Comparison of ENCODE assay signal across 29 cellular contexts in genomic region chr6:147035891-147036290, GRCh38.
"Had no signal": no experiment of that assay in that cellular context is flagged by ENCODE, and none has a peak within 500 bp of the region (broad histone marks: within the 10 kb centered on the region; RNA-seq: fewer than 3 reads in every experiment).

No MANE protein-coding gene starts in this region.

- H3K4me1 ChIP-seq: body of pancreas, colonic mucosa, esophagus squamous epithelium, gastrocnemius medialis, heart left ventricle had no signal

- H3K9me3 Mint-ChIP-seq: activated CD4-positive, alpha-beta memory T cell treated with anti-CD3 and anti-CD28 coated beads for 36 hours; activated naive CD4-positive, alpha-beta T cell treated with anti-CD3 and anti-CD28 coated beads, Interleukin-2, amount 10 ng/mL, durations not matched to agents 7 days and 5 days; activated naive CD4-positive, alpha-beta T cell treated with anti-CD3 and anti-CD28 coated beads, Interleukin-2, amount 50 U/mL, for 72 hours; activated naive CD8-positive, alpha-beta T cell treated with anti-CD3 and anti-CD28 coated beads, Interleukin-2, amount 10 ng/mL, durations not matched to agents 7 days and 5 days; activated T-helper 1 cell treated with anti-CD3 and anti-CD28 coated beads, Interleukin-12 subunit alpha, Interleukin-12 subunit beta, Interleukin-2, Interleukin-4 antibody, amounts not matched to agents 30 ng/mL and 10 ng/mL and 1 ng/mL, durations not matched to agents 14 hours and 24 hours and 36 hours; activated T-helper 2 cell treated with anti-CD3 and anti-CD28 coated beads, Interferon-gamma antibody, Interleukin-2, Interleukin-4, amounts not matched to agents 10 μg/mL and 5 μg/mL and 100 μg/mL, durations not matched to agents 14 hours and 24 hours and 36 hours had no signal

- DNase-seq: activated CD4-positive, alpha-beta memory T cell treated with anti-CD3 and anti-CD28 coated beads for 36 hours; activated CD4-positive, alpha-beta T cell treated with anti-CD3 and anti-CD28 coated beads for 36 hours; activated CD4-positive, alpha-beta T cell treated with anti-CD3 and anti-CD28 coated beads, Interleukin-2, amount 10 ng/mL, durations not matched to agents 24 days and 14 days; activated CD4-positive, CD25-positive, alpha-beta regulatory T cell; activated CD4-positive, CD25-positive, alpha-beta regulatory T cell treated with anti-CD3 and anti-CD28 coated beads, Interleukin-2, amount 50 U/mL, for 72 hours; activated CD8-positive, alpha-beta memory T cell treated with anti-CD3 and anti-CD28 coated beads, Interleukin-2, amount 10 ng/mL, durations not matched to agents 7 days and 5 days; activated CD8-positive, alpha-beta memory T cell treated with anti-CD3 and anti-CD28 coated beads, Interleukin-2, amount 50 U/mL, for 4 hours; activated CD8-positive, alpha-beta T cell treated with anti-CD3 and anti-CD28 coated beads, Interleukin-2, amount 10 ng/mL, durations not matched to agents 7 days and 5 days; activated effector memory CD4-positive, alpha-beta T cell treated with anti-CD3 and anti-CD28 coated beads, Interleukin-2, amount 50 U/mL, for 16 hours; activated naive CD4-positive, alpha-beta T cell treated with anti-CD3 and anti-CD28 coated beads, Interleukin-2, amount 10 ng/mL, durations not matched to agents 7 days and 5 days; activated naive CD8-positive, alpha-beta T cell treated with anti-CD3 and anti-CD28 coated beads, Interleukin-2, amount 10 ng/mL, durations not matched to agents 7 days and 5 days; activated T-cell treated with anti-CD3 and anti-CD28 coated beads, Interleukin-2, amount 50 U/mL, for 1 hour; activated T-cell treated with anti-CD3 and anti-CD28 coated beads, Interleukin-2, amount 50 U/mL, for 48 hours; amygdala; aorta; body of pancreas; caudate nucleus; colonic mucosa; effector CD8-positive, alpha-beta T cell; esophagus squamous epithelium; foreskin fibroblast; gastrocnemius medialis; glutamatergic neuron; heart left ventricle; T-helper 2 cell had no signal

- H3K4me3 ChIP-seq: body of pancreas, colonic mucosa, esophagus squamous epithelium, gastrocnemius medialis, heart left ventricle had no signal

- H3K27me3 Mint-ChIP-seq: activated CD4-positive, alpha-beta memory T cell treated with anti-CD3 and anti-CD28 coated beads for 36 hours; activated CD4-positive, alpha-beta T cell treated with anti-CD3 and anti-CD28 coated beads for 36 hours; activated CD4-positive, alpha-beta T cell treated with anti-CD3 and anti-CD28 coated beads, Interleukin-2, amount 10 ng/mL, durations not matched to agents 24 days and 14 days; activated CD8-positive, alpha-beta memory T cell treated with anti-CD3 and anti-CD28 coated beads, Interleukin-2, amount 10 ng/mL, durations not matched to agents 7 days and 5 days; activated naive CD4-positive, alpha-beta T cell treated with anti-CD3 and anti-CD28 coated beads, Interleukin-2, amount 10 ng/mL, durations not matched to agents 7 days and 5 days; activated naive CD8-positive, alpha-beta T cell treated with anti-CD3 and anti-CD28 coated beads, Interleukin-2, amount 10 ng/mL, durations not matched to agents 7 days and 5 days had no signal

- H3K36me3 Mint-ChIP-seq: activated CD4-positive, alpha-beta memory T cell treated with anti-CD3 and anti-CD28 coated beads for 36 hours; activated CD8-positive, alpha-beta memory T cell treated with anti-CD3 and anti-CD28 coated beads, Interleukin-2, amount 10 ng/mL, durations not matched to agents 7 days and 5 days; activated naive CD4-positive, alpha-beta T cell treated with anti-CD3 and anti-CD28 coated beads, Interleukin-2, amount 10 ng/mL, durations not matched to agents 7 days and 5 days; activated naive CD4-positive, alpha-beta T cell treated with anti-CD3 and anti-CD28 coated beads, Interleukin-2, amount 50 U/mL, for 72 hours; activated naive CD8-positive, alpha-beta T cell treated with anti-CD3 and anti-CD28 coated beads, Interleukin-2, amount 10 ng/mL, durations not matched to agents 7 days and 5 days had no signal

- H3K36me3 ChIP-seq: colonic mucosa, esophagus squamous epithelium, gastrocnemius medialis, heart left ventricle had no signal

- ATAC-seq: activated CD4-positive, alpha-beta T cell treated with anti-CD3 and anti-CD28 coated beads for 36 hours; activated CD8-positive, alpha-beta memory T cell treated with anti-CD3 and anti-CD28 coated beads, Interleukin-2, amount 10 ng/mL, durations not matched to agents 7 days and 5 days; activated CD8-positive, alpha-beta T cell treated with anti-CD3 and anti-CD28 coated beads, Interleukin-2, amount 10 ng/mL, durations not matched to agents 7 days and 5 days; activated naive CD4-positive, alpha-beta T cell treated with anti-CD3 and anti-CD28 coated beads, Interleukin-2, amount 50 U/mL, for 72 hours; body of pancreas; gastrocnemius medialis; heart left ventricle had no signal

- H3K27me3 ChIP-seq: body of pancreas, colonic mucosa, esophagus squamous epithelium, gastrocnemius medialis, heart left ventricle had no signal

- H3K27ac Mint-ChIP-seq: activated CD4-positive, alpha-beta memory T cell treated with anti-CD3 and anti-CD28 coated beads for 36 hours; activated CD4-positive, alpha-beta T cell treated with anti-CD3 and anti-CD28 coated beads for 36 hours; activated CD4-positive, alpha-beta T cell treated with anti-CD3 and anti-CD28 coated beads, Interleukin-2, amount 10 ng/mL, durations not matched to agents 24 days and 14 days; activated CD8-positive, alpha-beta memory T cell treated with anti-CD3 and anti-CD28 coated beads, Interleukin-2, amount 10 ng/mL, durations not matched to agents 7 days and 5 days; activated CD8-positive, alpha-beta T cell treated with anti-CD3 and anti-CD28 coated beads, Interleukin-2, amount 10 ng/mL, durations not matched to agents 7 days and 5 days; activated naive CD4-positive, alpha-beta T cell treated with anti-CD3 and anti-CD28 coated beads, Interleukin-2, amount 10 ng/mL, durations not matched to agents 7 days and 5 days; activated naive CD4-positive, alpha-beta T cell treated with anti-CD3 and anti-CD28 coated beads, Interleukin-2, amount 50 U/mL, for 72 hours; activated naive CD8-positive, alpha-beta T cell treated with anti-CD3 and anti-CD28 coated beads, Interleukin-2, amount 10 ng/mL, durations not matched to agents 7 days and 5 days; activated T-helper 1 cell treated with anti-CD3 and anti-CD28 coated beads, Interleukin-12 subunit alpha, Interleukin-12 subunit beta, Interleukin-2, Interleukin-4 antibody, amounts not matched to agents 30 ng/mL and 10 ng/mL and 1 ng/mL, durations not matched to agents 14 hours and 24 hours and 36 hours; activated T-helper 2 cell treated with anti-CD3 and anti-CD28 coated beads, Interferon-gamma antibody, Interleukin-2, Interleukin-4, amounts not matched to agents 10 μg/mL and 5 μg/mL and 100 μg/mL, durations not matched to agents 14 hours and 24 hours and 36 hours had no signal

- H3K4me3 Mint-ChIP-seq: activated CD4-positive, alpha-beta memory T cell treated with anti-CD3 and anti-CD28 coated beads for 36 hours; activated CD4-positive, alpha-beta T cell treated with anti-CD3 and anti-CD28 coated beads for 36 hours; activated CD4-positive, alpha-beta T cell treated with anti-CD3 and anti-CD28 coated beads, Interleukin-2, amount 10 ng/mL, durations not matched to agents 24 days and 14 days; activated CD8-positive, alpha-beta memory T cell treated with anti-CD3 and anti-CD28 coated beads, Interleukin-2, amount 10 ng/mL, durations not matched to agents 7 days and 5 days; activated CD8-positive, alpha-beta T cell treated with anti-CD3 and anti-CD28 coated beads, Interleukin-2, amount 10 ng/mL, durations not matched to agents 7 days and 5 days; activated naive CD4-positive, alpha-beta T cell treated with anti-CD3 and anti-CD28 coated beads, Interleukin-2, amount 10 ng/mL, durations not matched to agents 7 days and 5 days; activated naive CD8-positive, alpha-beta T cell treated with anti-CD3 and anti-CD28 coated beads, Interleukin-2, amount 10 ng/mL, durations not matched to agents 7 days and 5 days; activated T-helper 1 cell treated with anti-CD3 and anti-CD28 coated beads, Interleukin-12 subunit alpha, Interleukin-12 subunit beta, Interleukin-2, Interleukin-4 antibody, amounts not matched to agents 30 ng/mL and 10 ng/mL and 1 ng/mL, durations not matched to agents 14 hours and 24 hours and 36 hours had no signal

- H3K4me1 Mint-ChIP-seq: activated CD4-positive, alpha-beta T cell treated with anti-CD3 and anti-CD28 coated beads for 36 hours; activated CD4-positive, alpha-beta T cell treated with anti-CD3 and anti-CD28 coated beads, Interleukin-2, amount 10 ng/mL, durations not matched to agents 24 days and 14 days; activated CD8-positive, alpha-beta memory T cell treated with anti-CD3 and anti-CD28 coated beads, Interleukin-2, amount 10 ng/mL, durations not matched to agents 7 days and 5 days; activated naive CD4-positive, alpha-beta T cell treated with anti-CD3 and anti-CD28 coated beads, Interleukin-2, amount 10 ng/mL, durations not matched to agents 7 days and 5 days; activated naive CD8-positive, alpha-beta T cell treated with anti-CD3 and anti-CD28 coated beads, Interleukin-2, amount 10 ng/mL, durations not matched to agents 7 days and 5 days had no signal

- H3K27ac ChIP-seq: body of pancreas, colonic mucosa, epithelial cell of prostate, esophagus squamous epithelium, gastrocnemius medialis, heart left ventricle had no signal

- H3K9me3 ChIP-seq: body of pancreas, colonic mucosa, esophagus squamous epithelium, gastrocnemius medialis, heart left ventricle had no signal
